ENCODE assay signal across 8 cellular contexts in genomic region chr1:220879090-220879508, GRCh38. TPM values are rescaled to one million over a fixed set of nuclear protein-coding genes. Genes with fewer than 3 reads are reported as not detected.
DNase-seq lines count a peak whose midpoint lies in the region; ATAC-seq and TF ChIP-seq lines count a peak whose summit lies in the region.

Gene HLX, plus strand, starts transcription at chr1:220879443. Its CDS starts 415 bp downstream, at chr1:220879858.

- H3K36me3 Mint-ChIP-seq in CD8-positive, alpha-beta T cell, result no peaks in the 10 kb centered on the region
- peaks cover 4% of the 10 kb centered on the region for H3K36me3 Mint-ChIP-seq in central memory CD8-positive, alpha-beta T cell (ENCODE audit: insufficient read depth)

- CTCF ChIA-PET in CD8-positive, alpha-beta T cell (lab: Charles Lee), result no interaction called here

- peaks cover 81% of the 10 kb centered on the region for H3K27me3 Mint-ChIP-seq in CD8-positive, alpha-beta T cell (ENCODE audit: low read depth)
- H3K27me3 Mint-ChIP-seq in central memory CD8-positive, alpha-beta T cell, result peaks cover 94% of the 10 kb centered on the region

- peak within 1 kb of the TSS; percentile 37 for H3K4me3 ChIP-seq in CD8-positive, alpha-beta T cell (ENCODE audit: low read depth, low read length)
- peak within 1 kb of the TSS; percentile 84 to 97 (median 95) for H3K4me3 ChIP-seq in sigmoid colon

- H3K27ac ChIP-seq in CD8-positive, alpha-beta T cell (ENCODE audit: low read depth, low read length), result no peak within 1 kb of the TSS
- H3K27ac ChIP-seq in sigmoid colon, result peak within 1 kb of the TSS; percentile 95 to 100 (median 98)

- no peaks in the 10 kb centered on the region for H3K36me3 ChIP-seq in CD8-positive, alpha-beta T cell (ENCODE audit: insufficient read depth, low read length)
- H3K36me3 ChIP-seq in sigmoid colon, result peaks cover 0 to 10% (median 3%) of the 10 kb centered on the region in 4 donors

- TF ChIP-seq POLR2A in sigmoid colon (IDR thresholded peaks at IDR 0.05), result peak; percentile 89 to 98

- peaks cover 19% of the 10 kb centered on the region for H3K4me1 ChIP-seq in CD8-positive, alpha-beta T cell (ENCODE audit: insufficient read depth, low read length)
- H3K4me1 ChIP-seq in sigmoid colon, result peaks cover 0 to 70% (median 57%) of the 10 kb centered on the region in 4 donors

- H3K9me3 Mint-ChIP-seq in CD8-positive, alpha-beta T cell, result no peaks in the 10 kb centered on the region
- H3K9me3 Mint-ChIP-seq in central memory CD8-positive, alpha-beta T cell, result no peaks in the 10 kb centered on the region

- intact Hi-C loops in CD8-positive, alpha-beta T cell (cut with DNase I, micrococcal nuclease), result loop anchor here in 1 of 2 experiments (5.0 to 10.0 kb wide), 2 partner anchors 1578 to 1756 kb away; no protein-coding TSS in a partner anchor
- intact Hi-C loops in sigmoid colon (cut with DNase I), result loop anchor here (2.0 to 5.0 kb wide), 2 partner anchors 828 to 864 kb away; partner anchors contain the start of gene DUSP10

- peak within 1 kb of the TSS; percentile 71 for H3K4me3 Mint-ChIP-seq in CD8-positive, alpha-beta T cell
- peak within 1 kb of the TSS; percentile 73 for H3K4me3 Mint-ChIP-seq in central memory CD8-positive, alpha-beta T cell

- no peaks in the 10 kb centered on the region for H3K9me3 ChIP-seq in CD8-positive, alpha-beta T cell (ENCODE audit: low read length)
- no peaks in the 10 kb centered on the region for H3K9me3 ChIP-seq in sigmoid colon

- ATAC-seq in CD8-positive, alpha-beta T cell, result no peak
- ATAC-seq in GM19043 (IDR thresholded peaks at IDR 0.05; ENCODE audit: low read depth, unreplicated experiment) (peak; percentile 35), HG03354 (IDR thresholded peaks at IDR 0.05; ENCODE audit: poor library complexity, severe bottlenecking, unreplicated experiment) (peak; percentile 59)
- no peak for ATAC-seq in central memory CD8-positive, alpha-beta T cell (replicated peaks; ENCODE audit: extremely low read depth, poor library complexity, severe bottlenecking)

- no peak within 1 kb of the TSS for H3K27ac Mint-ChIP-seq in CD8-positive, alpha-beta T cell
- peak within 1 kb of the TSS; percentile 83 for H3K27ac Mint-ChIP-seq in central memory CD8-positive, alpha-beta T cell (ENCODE audit: low read depth)

- no peak for TF ChIP-seq CTCF in CD8-positive, alpha-beta T cell (IDR thresholded peaks at IDR 0.05)
- TF ChIP-seq CTCF in sigmoid colon (IDR thresholded peaks at IDR 0.05), result no peak

- H3K4me1 Mint-ChIP-seq in CD8-positive, alpha-beta T cell (ENCODE audit: low read depth), result peaks cover 31% of the 10 kb centered on the region
- H3K4me1 Mint-ChIP-seq in central memory CD8-positive, alpha-beta T cell, result peaks cover 26% of the 10 kb centered on the region

- WGBS in sigmoid colon, 2 donors, result 1% methylated on average over 24 of the region's 24 CpGs

- POLR2A ChIA-PET in CD8-positive, alpha-beta T cell (lab: Charles Lee), result interaction anchor here (0.7 kb wide), 1 partner anchor 32 kb away, joined by 3 read pairs; no protein-coding TSS in a partner anchor

- peaks cover 25% of the 10 kb centered on the region for H3K27me3 ChIP-seq in CD8-positive, alpha-beta T cell (ENCODE audit: insufficient read depth, low read length)
- H3K27me3 ChIP-seq in sigmoid colon, result no peaks in the 10 kb centered on the region

- TF ChIP-seq EP300 in sigmoid colon (IDR thresholded peaks at IDR 0.05), result no peak

- DNase-seq in CD8-positive, alpha-beta T cell, result no peak
- DNase-seq in SIG-M5 (lab: John Stamatoyannopoulos, UW) (peak; percentile 87), iPS-NIHi7 (ENCODE audit: extremely low spot score) (peak; percentile 83), sigmoid colon (peak; percentile 99), NCI-H2196 treated with DMSO at 0.1 percent for 48 hours (lab: John Stamatoyannopoulos, UW; ENCODE audit: unreplicated experiment) (no peak)
- DNase-seq in central memory CD8-positive, alpha-beta T cell (ENCODE audit: low spot score in 2 of 2), result no peak

RNA-seq across cellular contexts. Expression of gene HLX, which starts in this region (rescaled TPM):
- total RNA-seq in CD8-positive, alpha-beta T cell, result not detected
- total RNA-seq in sigmoid colon, result 10 to 100 TPM; 28.2 to 53.5 (median 37.8) TPM
- polyA plus RNA-seq in sigmoid colon, result 10 to 100 TPM in 1 of 3 donors, 1 to 10 TPM in 1, under 1 TPM in 1; 0.92 to 10.7 (median 9.0) TPM

Comparison
In these comparisons a context has a peak if more than half of its experiments do, and no peak if none do; other contexts are left out.
1. RNA of gene HLX (total RNA-seq): 28.2 to 53.5 TPM in sigmoid colon; not detected in CD8-positive, alpha-beta T cell; every median in the first group is over 10 times any median in the second.
2. ATAC-seq: peak in GM19043 (single experiment) and HG03354 (single experiment); none in CD8-positive, alpha-beta T cell (single experiment) and central memory CD8-positive, alpha-beta T cell (single experiment).
3. DNase-seq: peak in SIG-M5 (single experiment), iPS-NIHi7 (single experiment) and sigmoid colon (single experiment); none in CD8-positive, alpha-beta T cell (0 of 7), central memory CD8-positive, alpha-beta T cell (0 of 2) and NCI-H2196 treated with DMSO at 0.1 percent for 48 hours (single experiment).